Comparison of ENCODE assay signal across 19 cellular contexts in the genomic region with DNA sequence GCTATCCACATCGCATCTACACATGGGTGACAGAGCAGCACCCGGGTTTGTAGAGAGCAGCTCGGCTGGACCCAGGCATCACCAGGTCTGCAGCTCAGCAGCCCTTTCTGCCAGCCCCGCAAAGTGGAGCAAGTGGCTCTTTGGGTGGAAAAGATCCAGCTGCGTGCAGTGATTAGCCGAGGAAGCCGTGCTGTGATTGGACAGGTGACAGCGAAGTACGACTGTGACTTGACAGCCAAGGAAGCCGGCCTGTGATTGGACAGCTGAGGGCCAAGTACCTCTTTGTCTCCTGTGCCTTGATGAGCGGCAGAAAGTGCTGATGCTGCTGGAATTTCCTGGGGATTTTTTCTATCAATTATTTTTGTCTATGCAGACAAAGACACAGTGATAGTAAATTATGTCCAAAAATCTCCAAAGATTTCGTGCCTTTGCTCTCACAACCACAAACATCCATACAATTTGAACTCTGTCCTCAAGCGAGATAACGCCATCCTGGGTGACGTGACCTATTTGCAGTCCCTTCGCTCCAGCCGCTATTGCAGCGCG.
A peak's percentile ranks its signal among the peaks of the same experiment; 100 is the strongest.
DNase-seq lines count a peak whose midpoint lies in the region; ATAC-seq, FAIRE-seq and TF ChIP-seq lines count a peak whose summit lies in the region.
"Had no signal": no experiment of that assay in that cellular context is flagged by ENCODE, and none has a peak within 500 bp of the region (broad histone marks: within the 10 kb centered on the region; RNA-seq: fewer than 3 reads in every experiment).

No MANE protein-coding gene starts in this region.

- H3K79me2 ChIP-seq in HepG2 (ENCODE audit: insufficient read depth, low read length) = no peaks in the 10 kb centered on the region

- no peaks in the 10 kb centered on the region for H3K4me1 ChIP-seq in left ventricle myocardium inferior
- peaks cover 92% of the 10 kb centered on the region for H3K4me1 ChIP-seq in HepG2 (ENCODE audit: insufficient read depth, low read length)
- H3K4me1 ChIP-seq in gastrocnemius medialis = no peaks in the 10 kb centered on the region
- H3K4me1 ChIP-seq: BE2C had no signal

- no peaks in the 10 kb centered on the region for H3K36me3 Mint-ChIP-seq in chondrocyte (ENCODE audit: low read depth)
- H3K36me3 Mint-ChIP-seq in activated T-helper 17 cell treated with anti-CD3 and anti-CD28 coated beads, Interleukin-2, amount 50 U/mL, for 72 hours (ENCODE audit: low read depth) = no peaks in the 10 kb centered on the region
- H3K36me3 Mint-ChIP-seq: CD4-positive, CD25-positive, alpha-beta regulatory T cell had no signal

- TF ChIP-seq EP300 in HepG2 (IDR thresholded peaks at IDR 0.05; ENCODE audit: low read depth in 2 of 2, low read length in 2 of 2) (peak in 1 of 2 experiments; percentile 65; a peak in 2 of 4 replicates), HepG2 (CRISPR knock-in tag; IDR thresholded peaks at IDR 0.05; ENCODE audit: borderline replicate concordance) (no peak; the same call in 1 of the 2 replicates)

- no TSS peak for BruUV-seq in HepG2 (replicated peaks; lab: Mats Ljungman, UMichigan)

- WGBS in HepG2 (ENCODE audit: low lambda C conversion rate) = 12% methylated on average over 18 of the region's 19 CpGs

- no peaks in the 10 kb centered on the region for H4K20me1 ChIP-seq in HepG2 (ENCODE audit: insufficient read depth, low read length)

- no peak overlapping the region for H3K27ac Mint-ChIP-seq in chondrocyte (ENCODE audit: unreplicated experiment)
- H3K27ac Mint-ChIP-seq in activated T-helper 17 cell treated with anti-CD3 and anti-CD28 coated beads, Interleukin-2, amount 50 U/mL, for 72 hours = no peak overlapping the region
- H3K27ac Mint-ChIP-seq: CD4-positive, CD25-positive, alpha-beta regulatory T cell; HFFc6 had no signal

- TF ChIP-seq RAD21 in HepG2 (CRISPR knock-in tag; IDR thresholded peaks at IDR 0.05) = peak; percentile 59

- POLR2A ChIA-PET in HepG2 (lab: Yijun Ruan, JAX) = interaction anchor here (1.0 to 4.7 kb wide), 13 partner anchors 19 to 129 kb away, joined by 3 to 48 read pairs (median 9); a partner anchor contains a TSS

- intact Hi-C loops in cardiac septum (cut with DNase I) (loop anchor here (10.0 kb wide), 1 partner anchor 65 kb away; no protein-coding TSS in a partner anchor), left ventricle myocardium inferior (cut with micrococcal nuclease) (no loop called here), HepG2 (cut with micrococcal nuclease; ENCODE audit: unreplicated experiment) (loop anchor here (1.0 to 5.0 kb wide), 5 partner anchors 38 to 147 kb away; no protein-coding TSS in a partner anchor), gastrocnemius medialis (cut with DNase I; ENCODE audit: low total_unique reads) (loop anchor here (5.0 kb wide), 1 partner anchor 62 kb away; no protein-coding TSS in a partner anchor)

- no peak overlapping the region for H3K4me3 Mint-ChIP-seq in chondrocyte (ENCODE audit: unreplicated experiment)
- no peak overlapping the region for H3K4me3 Mint-ChIP-seq in activated T-helper 17 cell treated with anti-CD3 and anti-CD28 coated beads, Interleukin-2, amount 50 U/mL, for 72 hours
- H3K4me3 Mint-ChIP-seq: CD4-positive, CD25-positive, alpha-beta regulatory T cell; HFFc6 had no signal

- TF ChIP-seq CTCF in left ventricle myocardium inferior (IDR thresholded peaks at IDR 0.05; ENCODE audit: borderline replicate concordance) (no peak), chondrocyte (IDR thresholded peaks at IDR 0.05) (no peak), HepG2 (CRISPR knock-in tag; IDR thresholded peaks at IDR 0.05) (no peak; the same call in 1 of the 2 replicates), gastrocnemius medialis (IDR thresholded peaks at IDR 0.05 in 4 of 5, conservative IDR thresholded peaks at IDR 0.05 in 1 of 5) (no peak)

- in situ Hi-C loops in HepG2 (cut with HindIII; ENCODE audit: extremely low pct_ligation_motif_present, low pct_unique_long_range_greater_than_20kb) (loop anchor here (5.0 kb wide), 1 partner anchor 72 kb away; a partner anchor contains a TSS), gastrocnemius medialis (cut with MboI; ENCODE audit: low sequenced_read_pairs in 4 of 4) (no loop called here)

- H3K9me3 Mint-ChIP-seq in chondrocyte (ENCODE audit: low read depth) = no peaks in the 10 kb centered on the region
- H3K9me3 Mint-ChIP-seq in activated T-helper 17 cell treated with anti-CD3 and anti-CD28 coated beads, Interleukin-2, amount 50 U/mL, for 72 hours = no peaks in the 10 kb centered on the region

- no peaks in the 10 kb centered on the region for H3K36me3 ChIP-seq in left ventricle myocardium inferior
- H3K36me3 ChIP-seq in HepG2 (replicated peaks in 1 of 2; ENCODE audit: control insufficient read depth in 1 of 2, insufficient read depth in 2 of 2, low read length in 2 of 2) = no peaks in the 10 kb centered on the region
- no peaks in the 10 kb centered on the region for H3K36me3 ChIP-seq in gastrocnemius medialis
- H3K36me3 ChIP-seq: BE2C had no signal

- CTCF ChIA-PET in HepG2 (lab: Yijun Ruan, JAX; ENCODE audit: low intra/inter-chr PET ratio, low total read pairs) = interaction anchor here (4.1 kb wide), 1 partner anchor 68 kb away, joined by 19 read pairs; no protein-coding TSS in a partner anchor

- H3K9ac ChIP-seq in HepG2 (ENCODE audit: insufficient read depth, low read depth, low read length) = peak overlapping the region; percentile 82

- H2AFZ ChIP-seq in HepG2 (ENCODE audit: low read length) = no peak overlapping the region

- H3K4me2 ChIP-seq in HepG2 (ENCODE audit: low read depth, low read length) = peak overlapping the region; percentile 78

- H3K27ac ChIP-seq in left ventricle myocardium inferior (replicated peaks) (no peak overlapping the region), HepG2 (ENCODE audit: extremely low read length, insufficient read depth, low read length) (peak overlapping the region; percentile 82), gastrocnemius medialis (no peak overlapping the region)
- H3K27ac ChIP-seq: HL-60 had no signal

- peaks cover 18% of the 10 kb centered on the region for H3K27me3 ChIP-seq in left ventricle myocardium inferior (ENCODE audit: low read depth)
- no peaks in the 10 kb centered on the region for H3K27me3 ChIP-seq in HepG2 (ENCODE audit: control insufficient read depth in 1 of 2, insufficient read depth in 2 of 2, low read length in 2 of 2)
- H3K27me3 ChIP-seq in gastrocnemius medialis = no peaks in the 10 kb centered on the region
- H3K27me3 ChIP-seq: BE2C had no signal

- DNase-seq in cardiac septum (ENCODE audit: low spot score) = peak; percentile 74
- DNase-seq in left ventricle myocardium inferior = no peak
- peak; percentile 29 for DNase-seq in chondrocyte (ENCODE audit: low spot score)
- peak; percentile 96 for DNase-seq in HepG2 (ENCODE audit: low spot score)
- DNase-seq in urothelium cell line (ENCODE audit: low spot score) = no peak
- no peak for DNase-seq in gastrocnemius medialis
- DNase-seq in activated CD4-positive, alpha-beta T cell treated with anti-CD3 and anti-CD28 coated beads, Interleukin-2, amount 50 U/mL, for 4 hours = no peak
- DNase-seq: 8988T; BE2C; CD4-positive, CD25-positive, alpha-beta regulatory T cell; H7; HFFc6; NCI-H1105; NCI-H2081 treated with DMSO at 0.1 percent for 48 hours had no signal

- H3K27me3 Mint-ChIP-seq in chondrocyte (ENCODE audit: low read depth) = peaks cover 6% of the 10 kb centered on the region
- peaks cover 12% of the 10 kb centered on the region for H3K27me3 Mint-ChIP-seq in activated T-helper 17 cell treated with anti-CD3 and anti-CD28 coated beads, Interleukin-2, amount 50 U/mL, for 72 hours

- TF ChIP-seq POLR2A in HepG2 (IDR thresholded peaks at IDR 0.05; ENCODE audit: insufficient read depth in 1 of 2, low read depth in 2 of 2, low read length in 2 of 2) = peak; percentile 57 to 65; a peak in 3 of 4 replicates
- no peak for TF ChIP-seq POLR2A in gastrocnemius medialis (IDR thresholded peaks at IDR 0.05)

- no peaks in the 10 kb centered on the region for H3K9me3 ChIP-seq in left ventricle myocardium inferior (replicated peaks)
- H3K9me3 ChIP-seq in HepG2 (ENCODE audit: low read length) = no peaks in the 10 kb centered on the region
- no peaks in the 10 kb centered on the region for H3K9me3 ChIP-seq in gastrocnemius medialis
- H3K9me3 ChIP-seq: BE2C had no signal

- FAIRE-seq in HepG2 (lab: Jason Lieb, UNC) = peak; percentile 86
- FAIRE-seq in urothelium cell line (lab: Jason Lieb, UNC) = peak; percentile 55
- FAIRE-seq: GM12878, RCC 7860 had no signal

- no peaks in the 10 kb centered on the region for H3K4me1 Mint-ChIP-seq in chondrocyte (ENCODE audit: low read depth)
- no peaks in the 10 kb centered on the region for H3K4me1 Mint-ChIP-seq in activated T-helper 17 cell treated with anti-CD3 and anti-CD28 coated beads, Interleukin-2, amount 50 U/mL, for 72 hours

- peak; percentile 65 for ATAC-seq in HepG2
- no peak for ATAC-seq in gastrocnemius medialis
- ATAC-seq in activated T-helper 17 cell treated with anti-CD3 and anti-CD28 coated beads, Interleukin-2, amount 50 U/mL, for 72 hours (replicated peaks) = no peak
- ATAC-seq: GM12878, Right ventricle myocardium inferior had no signal

- H3K4me3 ChIP-seq in left ventricle myocardium inferior (no peak overlapping the region), HepG2 (replicated peaks in 1 of 3; ENCODE audit: insufficient read depth in 1 of 3, low read depth in 2 of 3, low read length in 3 of 3) (peak overlapping the region in 1 of 3 experiments; percentile 58; a peak in 3 of 6 replicates), gastrocnemius medialis (no peak overlapping the region)
- H3K4me3 ChIP-seq: GM12878 had no signal

TF ChIP-seq in HepG2, 621 proteins besides CTCF, POLR2A, EP300 and RAD21 (continues in another document):
- TF ChIP-seq HIVEP1 (CRISPR knock-in tag; IDR thresholded peaks at IDR 0.05) (no peak), KLF9 (CRISPR knock-in tag; IDR thresholded peaks at IDR 0.05; ENCODE audit: low read depth) (no peak), ZBTB38 (CRISPR knock-in tag; IDR thresholded peaks at IDR 0.05) (peak; percentile 86; the same call in 1 of the 2 replicates), SAP130 (CRISPR knock-in tag; IDR thresholded peaks at IDR 0.05; ENCODE audit: low read depth) (peak; percentile 59), GATAD1 (CRISPR knock-in tag; IDR thresholded peaks at IDR 0.05) (0 out of 2 replicates have a peak, but pooled peaks have one; percentile 16), TCF7 (IDR thresholded peaks at IDR 0.05; ENCODE audit: low read depth) (peak; percentile 57; the same call in 1 of the 2 replicates), REXO4 (CRISPR knock-in tag; IDR thresholded peaks at IDR 0.05; ENCODE audit: borderline replicate concordance) (no peak), U2AF2 (IDR thresholded peaks at IDR 0.05; ENCODE audit: low read depth, low read length) (no peak), ZNF282 (IDR thresholded peaks at IDR 0.05; ENCODE audit: partially characterized antibody) (no peak), NRL (CRISPR knock-in tag; IDR thresholded peaks at IDR 0.05; ENCODE audit: borderline replicate concordance) (0 out of 2 replicates have a peak, but pooled peaks have one; percentile 52), ZFX (CRISPR knock-in tag; IDR thresholded peaks at IDR 0.05; ENCODE audit: low read depth) (peak; percentile 36; the same call in 1 of the 2 replicates), SOX6 (IDR thresholded peaks at IDR 0.05) (no peak), SOX6 (CRISPR knock-in tag; IDR thresholded peaks at IDR 0.05) (peak; percentile 79), KDM6A (CRISPR knock-in tag; IDR thresholded peaks at IDR 0.05; ENCODE audit: low read depth) (no peak)

Comparison
In these comparisons a context has a peak if more than half of its experiments do, and no peak if none do; other contexts are left out.
1. DNase-seq: peak in cardiac septum (single experiment), chondrocyte (single experiment) and HepG2 (single experiment); none in left ventricle myocardium inferior (single experiment), urothelium cell line (single experiment), gastrocnemius medialis (0 of 2) and activated CD4-positive, alpha-beta T cell treated with anti-CD3 and anti-CD28 coated beads, Interleukin-2, amount 50 U/mL, for 4 hours (0 of 2).
2. POLR2A ChIP-seq: peak in HepG2 (2 of 2); none in gastrocnemius medialis (0 of 2).